ENCODE assay signal across 1 cellular context in genomic region chr15:23039151-23039916, GRCh38.
TF ChIP-seq lines count a peak whose summit lies in the region.

Gene TUBGCP5, minus strand, starts transcription at chr15:23039569. Its CDS starts 26 bp downstream, at chr15:23039543.

TF ChIP-seq in HepG2, 621 proteins besides CTCF, POLR2A, EP300 and RAD21 (continued from another document and continues in another):
- TF ChIP-seq ZNF800 (CRISPR knock-in tag; IDR thresholded peaks at IDR 0.05) (peak; percentile 99), GTF3A (CRISPR knock-in tag; conservative IDR thresholded peaks at IDR 0.05) (no peak), SNAPC2 (CRISPR knock-in tag; IDR thresholded peaks at IDR 0.05) (no peak), ZNF335 (CRISPR knock-in tag; IDR thresholded peaks at IDR 0.05) (0 out of 2 replicates have a peak, but pooled peaks have one; percentile 20), PAX8 (CRISPR knock-in tag; IDR thresholded peaks at IDR 0.05; ENCODE audit: borderline replicate concordance) (0 out of 2 replicates have a peak, but pooled peaks have one; percentile 46), THRA (CRISPR knock-in tag; IDR thresholded peaks at IDR 0.05; ENCODE audit: borderline replicate concordance) (peak; percentile 51; the same call in 1 of the 2 replicates), ZFP36L2 (CRISPR knock-in tag; IDR thresholded peaks at IDR 0.05) (peak; percentile 76; the same call in 1 of the 2 replicates), ZNF343 (CRISPR knock-in tag; IDR thresholded peaks at IDR 0.05) (no peak), FOXK1 (CRISPR knock-in tag; IDR thresholded peaks at IDR 0.05; ENCODE audit: borderline replicate concordance, low read depth) (peak; percentile 61; the same call in 1 of the 2 replicates), CENPT (CRISPR knock-in tag; IDR thresholded peaks at IDR 0.05; ENCODE audit: low read depth) (no peak), ZBTB20 (CRISPR knock-in tag; IDR thresholded peaks at IDR 0.05; ENCODE audit: borderline replicate concordance, low read depth) (no peak), ZNF543 (CRISPR knock-in tag; IDR thresholded peaks at IDR 0.05) (peak; percentile 47; the same call in 1 of the 2 replicates), NFATC3 (CRISPR knock-in tag; IDR thresholded peaks at IDR 0.05) (no peak), ZSCAN31 (CRISPR knock-in tag; IDR thresholded peaks at IDR 0.05; ENCODE audit: low read depth) (peak; percentile 70), ZNF280D (CRISPR knock-in tag; IDR thresholded peaks at IDR 0.05) (no peak), ZNF432 (CRISPR knock-in tag; IDR thresholded peaks at IDR 0.05; ENCODE audit: borderline replicate concordance) (0 out of 2 replicates have a peak, but pooled peaks have one; percentile 33), HHEX (CRISPR knock-in tag; IDR thresholded peaks at IDR 0.05) (no peak), HNF1B (CRISPR knock-in tag; IDR thresholded peaks at IDR 0.05) (peak; percentile 85), ISX (CRISPR knock-in tag; conservative IDR thresholded peaks at IDR 0.05) (no peak), SUZ12 (IDR thresholded peaks at IDR 0.05; ENCODE audit: low read depth, low read length) (no peak), TP53 (CRISPR knock-in tag; conservative IDR thresholded peaks at IDR 0.05) (no peak), RBFOX2 (IDR thresholded peaks at IDR 0.05; ENCODE audit: low read depth, low read length) (peak; percentile 99), MXD4 (CRISPR knock-in tag; IDR thresholded peaks at IDR 0.05) (peak; percentile 84), NR2F2 (IDR thresholded peaks at IDR 0.05; ENCODE audit: borderline replicate concordance, low read depth) (no peak), ZNF512 (CRISPR knock-in tag; IDR thresholded peaks at IDR 0.05) (no peak), HNRNPLL (IDR thresholded peaks at IDR 0.05; ENCODE audit: low read depth, low read length, poor library complexity, severe bottlenecking) (peak; percentile 85), ZNF747 (CRISPR knock-in tag; IDR thresholded peaks at IDR 0.05; ENCODE audit: borderline replicate concordance) (peak; percentile 56), CREM (IDR thresholded peaks at IDR 0.05) (no peak), CREM (CRISPR knock-in tag; IDR thresholded peaks at IDR 0.05) (no peak), ZNF709 (CRISPR knock-in tag; IDR thresholded peaks at IDR 0.05) (no peak), PLRG1 (conservative IDR thresholded peaks at IDR 0.05) (no peak), MAFG (CRISPR knock-in tag; IDR thresholded peaks at IDR 0.05) (no peak), ZNF576 (CRISPR knock-in tag; IDR thresholded peaks at IDR 0.05) (no peak), ZNF556 (CRISPR knock-in tag; IDR thresholded peaks at IDR 0.05; ENCODE audit: borderline replicate concordance) (peak; percentile 69), ZNF577 (CRISPR knock-in tag; IDR thresholded peaks at IDR 0.05; ENCODE audit: borderline replicate concordance, low read depth) (no peak), THAP11 (CRISPR knock-in tag; IDR thresholded peaks at IDR 0.05) (peak; percentile 82), HOMEZ (CRISPR knock-in tag; IDR thresholded peaks at IDR 0.05; ENCODE audit: low read depth) (0 out of 2 replicates have a peak, but pooled peaks have one; percentile 27), CEBPZ (IDR thresholded peaks at IDR 0.05; ENCODE audit: low read length) (no peak), CCDC6 (CRISPR knock-in tag; IDR thresholded peaks at IDR 0.05) (no peak), PHF20 (CRISPR knock-in tag; IDR thresholded peaks at IDR 0.05) (peak; percentile 70), GATAD2A (CRISPR knock-in tag; IDR thresholded peaks at IDR 0.05) (peak; percentile 46), ZBTB33 (CRISPR knock-in tag; IDR thresholded peaks at IDR 0.05) (no peak), PRPF4 (IDR thresholded peaks at IDR 0.05; ENCODE audit: low read depth, low read length, poor library complexity, severe bottlenecking) (no peak), U2AF2 (IDR thresholded peaks at IDR 0.05; ENCODE audit: low read depth, low read length) (no peak), ZNF746 (CRISPR knock-in tag; IDR thresholded peaks at IDR 0.05) (0 out of 2 replicates have a peak, but pooled peaks have one; percentile 16)
